Comparison of ENCODE assay signal across 25 cellular contexts in genomic region chr9:136608331-136609159, GRCh38. TPM values are rescaled to one million over a fixed set of nuclear protein-coding genes. Genes with fewer than 3 reads are reported as not detected.
A peak's percentile ranks its signal among the peaks of the same experiment; 100 is the strongest.
DNase-seq lines count a peak whose midpoint lies in the region; ATAC-seq and TF ChIP-seq lines count a peak whose summit lies in the region.
"Had no signal": no experiment of that assay in that cellular context is flagged by ENCODE, and none has a peak within 500 bp of the region (broad histone marks: within the 10 kb centered on the region; RNA-seq: fewer than 3 reads in every experiment).

No MANE protein-coding gene starts in this region.

- no peak for ATAC-seq in stimulated activated naive CD8-positive, alpha-beta T cell treated with anti-CD3 and anti-CD28 coated beads, Interleukin-15, amount 100 ng/mL, for 72 hours
- no peak for ATAC-seq in stimulated activated naive CD8-positive, alpha-beta T cell treated with anti-CD3 and anti-CD28 coated beads, Interleukin-15, Interleukin-2, amounts not matched to agents 100 U/mL and 50 U/mL, for 24 hours
- peak in 1 of 2 donors; percentile 27 for ATAC-seq in stimulated activated naive B cell treated with anti-CD40 and anti-IgM and Interleukin-4, amounts not matched to agents 10 μg/mL and 1 μg/mL and 100 μg/mL, for 72 hours (replicated peaks)
- ATAC-seq in GM18502 (IDR thresholded peaks at IDR 0.05; ENCODE audit: poor library complexity, unreplicated experiment), result no peak
- ATAC-seq: activated CD8-positive, alpha-beta T cell treated with anti-CD3 and anti-CD28 coated beads, Interleukin-2, amount 10 ng/mL, durations not matched to agents 7 days and 5 days; left lung; upper lobe of right lung had no signal

- H3K4me1 Mint-ChIP-seq in stimulated activated naive CD8-positive, alpha-beta T cell treated with anti-CD3 and anti-CD28 coated beads, Interleukin-15, amount 100 ng/mL, for 72 hours, result no peaks in the 10 kb centered on the region
- H3K4me1 Mint-ChIP-seq in glutamatergic neuron (ENCODE audit: low read depth, unreplicated experiment), result peaks cover 6% of the 10 kb centered on the region
- peaks cover 3 to 8% of the 10 kb centered on the region in 2 donors for H3K4me1 Mint-ChIP-seq in stimulated activated naive B cell treated with anti-CD40 and anti-IgM and Interleukin-4, amounts not matched to agents 10 μg/mL and 1 μg/mL and 100 μg/mL, for 72 hours

- H3K4me3 Mint-ChIP-seq in stimulated activated naive CD8-positive, alpha-beta T cell treated with anti-CD3 and anti-CD28 coated beads, Interleukin-15, amount 100 ng/mL, for 72 hours, result no peak overlapping the region
- H3K4me3 Mint-ChIP-seq in glutamatergic neuron (ENCODE audit: unreplicated experiment), result no peak overlapping the region
- no peak overlapping the region for H3K4me3 Mint-ChIP-seq in stimulated activated naive B cell treated with anti-CD40 and anti-IgM and Interleukin-4, amounts not matched to agents 10 μg/mL and 1 μg/mL and 100 μg/mL, for 72 hours
- H3K4me3 Mint-ChIP-seq: activated CD8-positive, alpha-beta T cell treated with anti-CD3 and anti-CD28 coated beads, Interleukin-2, amount 10 ng/mL, durations not matched to agents 7 days and 5 days; naive B cell had no signal

- peak overlapping the region; percentile 47 to 69 for H3K27ac Mint-ChIP-seq in stimulated activated naive CD8-positive, alpha-beta T cell treated with anti-CD3 and anti-CD28 coated beads, Interleukin-15, amount 100 ng/mL, for 72 hours
- H3K27ac Mint-ChIP-seq in glutamatergic neuron (ENCODE audit: unreplicated experiment), result peak overlapping the region; percentile 53
- peak overlapping the region; percentile 26 for H3K27ac Mint-ChIP-seq in stimulated activated naive B cell treated with anti-CD40 and anti-IgM and Interleukin-4, amounts not matched to agents 10 μg/mL and 1 μg/mL and 100 μg/mL, for 72 hours
- H3K27ac Mint-ChIP-seq: activated CD8-positive, alpha-beta T cell treated with anti-CD3 and anti-CD28 coated beads, Interleukin-2, amount 10 ng/mL, durations not matched to agents 7 days and 5 days; naive B cell had no signal

- H3K27me3 Mint-ChIP-seq in stimulated activated naive CD8-positive, alpha-beta T cell treated with anti-CD3 and anti-CD28 coated beads, Interleukin-15, amount 100 ng/mL, for 72 hours, result peaks cover 37% of the 10 kb centered on the region
- H3K27me3 Mint-ChIP-seq in glutamatergic neuron (ENCODE audit: unreplicated experiment), result peaks cover 4% of the 10 kb centered on the region
- peaks cover 21 to 42% of the 10 kb centered on the region in 2 donors for H3K27me3 Mint-ChIP-seq in stimulated activated naive B cell treated with anti-CD40 and anti-IgM and Interleukin-4, amounts not matched to agents 10 μg/mL and 1 μg/mL and 100 μg/mL, for 72 hours

- DNase-seq in stimulated activated naive CD8-positive, alpha-beta T cell treated with anti-CD3 and anti-CD28 coated beads, Interleukin-15, amount 100 ng/mL, for 72 hours, result no peak
- no peak for DNase-seq in stimulated activated naive CD8-positive, alpha-beta T cell treated with anti-CD3 and anti-CD28 coated beads, Interleukin-15, Interleukin-2, amounts not matched to agents 100 U/mL and 50 U/mL, for 24 hours
- no peak for DNase-seq in RWPE1 (ENCODE audit: low spot score)
- no peak for DNase-seq in glutamatergic neuron
- DNase-seq in stimulated activated naive B cell treated with anti-CD40 and anti-IgM and Interleukin-4, amounts not matched to agents 10 μg/mL and 1 μg/mL and 100 μg/mL, for 72 hours, result no peak
- DNase-seq in T1000 (lab: John Stamatoyannopoulos, UW), result no peak
- no peak for DNase-seq in globus pallidus (ENCODE audit: low spot score)
- DNase-seq: activated CD4-positive, alpha-beta T cell treated with anti-CD3 and anti-CD28 coated beads for 1 hour; activated CD8-positive, alpha-beta T cell treated with anti-CD3 and anti-CD28 coated beads, Interleukin-2, amount 10 ng/mL, durations not matched to agents 7 days and 5 days; activated effector memory CD4-positive, alpha-beta T cell treated with Interleukin-2 at 50 U/mL for 16 hours; activated T-cell treated with anti-CD3 and anti-CD28 coated beads for 4 hours; Calu3; dorsolateral prefrontal cortex; left lung; naive B cell; NCI-H1048; NCI-H187 treated with DMSO at 0.1 percent for 48 hours; NCI-H2227 treated with DMSO at 0.1 percent for 48 hours; ovary; T-helper 1 cell; upper lobe of right lung had no signal

- CTCF ChIA-PET in RWPE1 (lab: Yijun Ruan, JAX), result interaction anchor here (1.1 to 1.2 kb wide), 2 partner anchors 18 to 124 kb away, joined by 4 to 5 read pairs; no protein-coding TSS in a partner anchor

- no peaks in the 10 kb centered on the region for H3K36me3 Mint-ChIP-seq in glutamatergic neuron (ENCODE audit: unreplicated experiment)
- no peaks in the 10 kb centered on the region for H3K36me3 Mint-ChIP-seq in stimulated activated naive B cell treated with anti-CD40 and anti-IgM and Interleukin-4, amounts not matched to agents 10 μg/mL and 1 μg/mL and 100 μg/mL, for 72 hours
- H3K36me3 Mint-ChIP-seq: naive B cell had no signal

- H3K27ac ChIP-seq in RWPE1, result peak overlapping the region; percentile 45
- H3K27ac ChIP-seq: C4-2B, dorsolateral prefrontal cortex, left lung, ovary, SJSA1, skin epidermis, upper lobe of right lung had no signal

- POLR2A ChIA-PET in RWPE1 (lab: Yijun Ruan, JAX; ENCODE audit: low non-redundant PET), result interaction anchor here (0.6 kb wide), 1 partner anchor 110 kb away, joined by 3 read pairs; no protein-coding TSS in a partner anchor

- TF ChIP-seq CTCF in RWPE1 (conservative IDR thresholded peaks at IDR 0.05; ENCODE audit: low read depth) (no peak), glutamatergic neuron (IDR thresholded peaks at IDR 0.05; ENCODE audit: partially characterized antibody, unreplicated experiment) (no peak)

- no peaks in the 10 kb centered on the region for H3K9me3 Mint-ChIP-seq in stimulated activated naive CD8-positive, alpha-beta T cell treated with anti-CD3 and anti-CD28 coated beads, Interleukin-15, amount 100 ng/mL, for 72 hours
- H3K9me3 Mint-ChIP-seq in glutamatergic neuron (ENCODE audit: unreplicated experiment), result peaks cover 7% of the 10 kb centered on the region
- no peaks in the 10 kb centered on the region for H3K9me3 Mint-ChIP-seq in stimulated activated naive B cell treated with anti-CD40 and anti-IgM and Interleukin-4, amounts not matched to agents 10 μg/mL and 1 μg/mL and 100 μg/mL, for 72 hours
- H3K9me3 Mint-ChIP-seq: naive B cell had no signal

RNA-seq across cellular contexts. Expression of gene EGFL7, which starts 54.2 kb away (rescaled TPM):
- 8.1 TPM for total RNA-seq in glutamatergic neuron (ENCODE audit: unreplicated experiment)
